In the genomic region with DNA sequence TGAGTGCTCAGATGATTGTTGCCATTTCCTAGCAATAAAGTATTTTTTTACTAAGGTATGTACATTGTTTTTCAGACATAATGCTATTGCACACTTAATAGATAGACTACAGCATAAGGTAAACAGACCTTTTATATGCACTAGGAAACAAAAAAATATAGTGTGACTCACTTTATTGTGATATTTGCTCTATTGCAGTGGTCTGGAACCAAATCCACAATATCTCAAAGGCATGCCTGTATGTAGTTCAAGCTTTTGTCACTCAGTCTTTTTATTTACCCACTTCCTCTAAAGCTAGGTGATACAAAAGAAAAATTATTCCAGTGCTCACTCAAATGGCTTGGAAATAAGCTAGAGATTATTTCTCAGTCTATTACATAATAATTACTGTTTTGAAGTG, we compare ENCODE assay signal across 33 cellular contexts.
"Had no signal": no experiment of that assay in that cellular context is flagged by ENCODE, and none has a peak within 500 bp of the region (broad histone marks: within the 10 kb centered on the region; RNA-seq: fewer than 3 reads in every experiment).

No MANE protein-coding gene starts in this region.

- H3K27me3 Mint-ChIP-seq: activated CD4-positive, alpha-beta memory T cell treated with anti-CD3 and anti-CD28 coated beads for 36 hours; activated CD4-positive, alpha-beta T cell treated with anti-CD3 and anti-CD28 coated beads for 36 hours; activated CD4-positive, alpha-beta T cell treated with anti-CD3 and anti-CD28 coated beads, Interleukin-2, amount 10 ng/mL, durations not matched to agents 24 days and 14 days; activated CD8-positive, alpha-beta memory T cell treated with anti-CD3 and anti-CD28 coated beads, Interleukin-2, amount 10 ng/mL, durations not matched to agents 7 days and 5 days; activated naive CD4-positive, alpha-beta T cell treated with anti-CD3 and anti-CD28 coated beads, Interleukin-2, amount 50 U/mL, for 24 hours; activated naive CD8-positive, alpha-beta T cell treated with anti-CD3 and anti-CD28 coated beads for 36 hours; activated naive CD8-positive, alpha-beta T cell treated with anti-CD3 and anti-CD28 coated beads, Interleukin-2, amount 50 U/mL, for 24 hours; effector memory CD8-positive, alpha-beta T cell had no signal

- H3K4me3 Mint-ChIP-seq: activated CD4-positive, alpha-beta memory T cell treated with anti-CD3 and anti-CD28 coated beads for 36 hours; activated CD4-positive, alpha-beta T cell treated with anti-CD3 and anti-CD28 coated beads for 36 hours; activated CD4-positive, alpha-beta T cell treated with anti-CD3 and anti-CD28 coated beads, Interleukin-2, amount 10 ng/mL, durations not matched to agents 24 days and 14 days; activated CD8-positive, alpha-beta memory T cell treated with anti-CD3 and anti-CD28 coated beads, Interleukin-2, amount 10 ng/mL, durations not matched to agents 7 days and 5 days; activated CD8-positive, alpha-beta T cell treated with anti-CD3 and anti-CD28 coated beads, Interleukin-2, amount 10 ng/mL, durations not matched to agents 7 days and 5 days; activated naive CD4-positive, alpha-beta T cell treated with anti-CD3 and anti-CD28 coated beads for 36 hours; activated naive CD4-positive, alpha-beta T cell treated with anti-CD3 and anti-CD28 coated beads, Interleukin-2, amount 50 U/mL, for 24 hours; activated naive CD8-positive, alpha-beta T cell treated with anti-CD3 and anti-CD28 coated beads for 36 hours; activated naive CD8-positive, alpha-beta T cell treated with anti-CD3 and anti-CD28 coated beads, Interleukin-2, amount 50 U/mL, for 24 hours; activated T-helper 1 cell treated with anti-CD3 and anti-CD28 coated beads, Interleukin-12 subunit alpha, Interleukin-12 subunit beta, Interleukin-2, Interleukin-4 antibody, amounts not matched to agents 30 ng/mL and 10 ng/mL and 1 ng/mL, durations not matched to agents 14 hours and 24 hours and 36 hours; effector memory CD8-positive, alpha-beta T cell had no signal

- H3K9me3 Mint-ChIP-seq: activated CD4-positive, alpha-beta memory T cell treated with anti-CD3 and anti-CD28 coated beads for 36 hours; activated T-helper 2 cell treated with anti-CD3 and anti-CD28 coated beads, Interferon-gamma antibody, Interleukin-2, Interleukin-4, amounts not matched to agents 10 μg/mL and 5 μg/mL and 100 μg/mL, durations not matched to agents 14 hours and 24 hours and 36 hours had no signal

- H3K9me3 ChIP-seq: adrenal gland, body of pancreas, gastrocnemius medialis had no signal

- H3K27ac Mint-ChIP-seq: activated CD4-positive, alpha-beta memory T cell treated with anti-CD3 and anti-CD28 coated beads for 36 hours; activated CD4-positive, alpha-beta T cell treated with anti-CD3 and anti-CD28 coated beads for 36 hours; activated CD4-positive, alpha-beta T cell treated with anti-CD3 and anti-CD28 coated beads, Interleukin-2, amount 10 ng/mL, durations not matched to agents 24 days and 14 days; activated CD8-positive, alpha-beta memory T cell treated with anti-CD3 and anti-CD28 coated beads, Interleukin-2, amount 10 ng/mL, durations not matched to agents 7 days and 5 days; activated CD8-positive, alpha-beta T cell treated with anti-CD3 and anti-CD28 coated beads, Interleukin-2, amount 10 ng/mL, durations not matched to agents 7 days and 5 days; activated naive CD4-positive, alpha-beta T cell treated with anti-CD3 and anti-CD28 coated beads for 36 hours; activated naive CD4-positive, alpha-beta T cell treated with anti-CD3 and anti-CD28 coated beads, Interleukin-2, amount 50 U/mL, for 24 hours; activated naive CD8-positive, alpha-beta T cell treated with anti-CD3 and anti-CD28 coated beads for 36 hours; activated naive CD8-positive, alpha-beta T cell treated with anti-CD3 and anti-CD28 coated beads, Interleukin-2, amount 50 U/mL, for 24 hours; activated T-helper 1 cell treated with anti-CD3 and anti-CD28 coated beads, Interleukin-12 subunit alpha, Interleukin-12 subunit beta, Interleukin-2, Interleukin-4 antibody, amounts not matched to agents 30 ng/mL and 10 ng/mL and 1 ng/mL, durations not matched to agents 14 hours and 24 hours and 36 hours; activated T-helper 2 cell treated with anti-CD3 and anti-CD28 coated beads, Interferon-gamma antibody, Interleukin-2, Interleukin-4, amounts not matched to agents 10 μg/mL and 5 μg/mL and 100 μg/mL, durations not matched to agents 14 hours and 24 hours and 36 hours; effector memory CD8-positive, alpha-beta T cell had no signal

- H3K4me2 ChIP-seq: hepatocyte had no signal

- H3K27ac ChIP-seq: adrenal gland, body of pancreas, esophagus muscularis mucosa, foreskin keratinocyte, gastrocnemius medialis, heart left ventricle, hepatocyte had no signal

- H2AFZ ChIP-seq: hepatocyte had no signal

- H3K27me3 ChIP-seq: adrenal gland, body of pancreas, esophagus muscularis mucosa, foreskin keratinocyte, gastrocnemius medialis, heart left ventricle, hepatocyte had no signal

- H3K4me1 Mint-ChIP-seq: activated CD4-positive, alpha-beta T cell treated with anti-CD3 and anti-CD28 coated beads for 36 hours; activated CD4-positive, alpha-beta T cell treated with anti-CD3 and anti-CD28 coated beads, Interleukin-2, amount 10 ng/mL, durations not matched to agents 24 days and 14 days; activated CD8-positive, alpha-beta memory T cell treated with anti-CD3 and anti-CD28 coated beads, Interleukin-2, amount 10 ng/mL, durations not matched to agents 7 days and 5 days; activated naive CD4-positive, alpha-beta T cell treated with anti-CD3 and anti-CD28 coated beads, Interleukin-2, amount 50 U/mL, for 24 hours; activated naive CD8-positive, alpha-beta T cell treated with anti-CD3 and anti-CD28 coated beads for 36 hours; activated naive CD8-positive, alpha-beta T cell treated with anti-CD3 and anti-CD28 coated beads, Interleukin-2, amount 50 U/mL, for 24 hours had no signal

- H3K79me2 ChIP-seq: hepatocyte had no signal

- DNase-seq: activated CD4-positive, alpha-beta memory T cell treated with anti-CD3 and anti-CD28 coated beads for 36 hours; activated CD4-positive, alpha-beta T cell treated with anti-CD3 and anti-CD28 coated beads for 36 hours; activated CD4-positive, alpha-beta T cell treated with anti-CD3 and anti-CD28 coated beads, Interleukin-2, amount 10 ng/mL, durations not matched to agents 24 days and 14 days; activated CD4-positive, CD25-positive, alpha-beta regulatory T cell; activated CD4-positive, CD25-positive, alpha-beta regulatory T cell treated with anti-CD3 and anti-CD28 coated beads, Interleukin-2, amount 50 U/mL, for 72 hours; activated CD8-positive, alpha-beta memory T cell treated with anti-CD3 and anti-CD28 coated beads, Interleukin-2, amount 10 ng/mL, durations not matched to agents 7 days and 5 days; activated CD8-positive, alpha-beta memory T cell treated with anti-CD3 and anti-CD28 coated beads, Interleukin-2, amount 50 U/mL, for 4 hours; activated CD8-positive, alpha-beta T cell treated with anti-CD3 and anti-CD28 coated beads, Interleukin-2, amount 10 ng/mL, durations not matched to agents 7 days and 5 days; activated effector memory CD4-positive, alpha-beta T cell treated with anti-CD3 and anti-CD28 coated beads, Interleukin-2, amount 50 U/mL, for 16 hours; activated naive CD4-positive, alpha-beta T cell treated with anti-CD3 and anti-CD28 coated beads for 36 hours; activated naive CD8-positive, alpha-beta T cell treated with anti-CD3 and anti-CD28 coated beads for 36 hours; activated naive CD8-positive, alpha-beta T cell treated with anti-CD3 and anti-CD28 coated beads, Interleukin-2, amount 50 U/mL, for 24 hours; activated T-cell treated with anti-CD3 and anti-CD28 coated beads, Interleukin-2, amount 50 U/mL, for 1 hour; activated T-cell treated with anti-CD3 and anti-CD28 coated beads, Interleukin-2, amount 50 U/mL, for 48 hours; adrenal gland; amygdala; aorta; body of pancreas; caudate nucleus; cortex of kidney; dermis blood vessel endothelial cell; effector CD4-positive, alpha-beta T cell; effector memory CD8-positive, alpha-beta T cell; erythroblast; foreskin keratinocyte; gastrocnemius medialis; glutamatergic neuron; heart left ventricle had no signal

- H3K4me1 ChIP-seq: adrenal gland, body of pancreas, esophagus muscularis mucosa, foreskin keratinocyte, gastrocnemius medialis, heart left ventricle had no signal

- ATAC-seq: activated CD4-positive, alpha-beta T cell treated with anti-CD3 and anti-CD28 coated beads for 36 hours; activated CD8-positive, alpha-beta memory T cell treated with anti-CD3 and anti-CD28 coated beads, Interleukin-2, amount 10 ng/mL, durations not matched to agents 7 days and 5 days; activated CD8-positive, alpha-beta T cell treated with anti-CD3 and anti-CD28 coated beads, Interleukin-2, amount 10 ng/mL, durations not matched to agents 7 days and 5 days; activated naive CD8-positive, alpha-beta T cell treated with anti-CD3 and anti-CD28 coated beads, Interleukin-2, amount 50 U/mL, for 24 hours; body of pancreas; effector memory CD8-positive, alpha-beta T cell; foreskin keratinocyte; gastrocnemius medialis; heart left ventricle had no signal

- H3K36me3 Mint-ChIP-seq: activated CD4-positive, alpha-beta memory T cell treated with anti-CD3 and anti-CD28 coated beads for 36 hours; activated CD8-positive, alpha-beta memory T cell treated with anti-CD3 and anti-CD28 coated beads, Interleukin-2, amount 10 ng/mL, durations not matched to agents 7 days and 5 days; activated naive CD4-positive, alpha-beta T cell treated with anti-CD3 and anti-CD28 coated beads, Interleukin-2, amount 50 U/mL, for 24 hours; activated naive CD8-positive, alpha-beta T cell treated with anti-CD3 and anti-CD28 coated beads for 36 hours had no signal
